Comparison of ENCODE assay signal across 8 cellular contexts in the genomic region with DNA sequence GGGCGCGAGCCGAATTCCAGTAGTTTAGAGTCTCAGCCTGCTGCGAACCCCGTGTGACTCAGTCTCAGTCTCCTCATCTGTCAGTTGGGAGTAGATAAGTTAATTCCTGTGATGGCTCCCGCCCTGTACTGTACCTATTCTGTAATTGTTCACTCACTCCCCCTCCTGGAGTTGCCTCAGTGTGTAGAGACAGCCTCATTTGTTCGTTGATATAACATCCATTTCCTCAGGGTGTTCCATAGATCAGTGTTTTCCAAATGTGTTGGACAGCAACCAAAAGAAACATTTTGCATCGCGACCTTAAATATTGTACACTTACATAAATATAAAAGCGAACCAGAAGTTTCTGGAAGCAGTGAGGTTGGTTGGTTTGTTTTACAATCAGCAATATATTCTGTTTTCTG. TPM values are rescaled to one million over a fixed set of nuclear protein-coding genes. Genes with fewer than 3 reads are reported as not detected.
DNase-seq lines count a peak whose midpoint lies in the region; ATAC-seq and TF ChIP-seq lines count a peak whose summit lies in the region.

No MANE protein-coding gene starts in this region.

- peak overlapping the region; percentile 97 for H3K27ac ChIP-seq in SJSA1

- no peaks in the 10 kb centered on the region for H3K9me3 ChIP-seq in SJSA1 (replicated peaks)

- POLR2A ChIA-PET in activated CD4-positive, alpha-beta T cell treated with anti-CD3 and anti-CD28 coated beads for 36 hours (lab: Charles Lee), result interaction anchor here (1.0 to 1.4 kb wide), 5 partner anchors 13 to 266 kb away, joined by 3 to 10 read pairs (median 4); a partner anchor contains a TSS

- H3K36me3 Mint-ChIP-seq in activated CD4-positive, alpha-beta T cell treated with anti-CD3 and anti-CD28 coated beads for 36 hours (ENCODE audit: low read depth), result peaks cover 35% of the 10 kb centered on the region

- H3K4me1 Mint-ChIP-seq in activated CD4-positive, alpha-beta T cell treated with anti-CD3 and anti-CD28 coated beads for 36 hours, result peaks cover 70% of the 10 kb centered on the region

- peaks cover 30% of the 10 kb centered on the region for H3K36me3 ChIP-seq in SJSA1

- H3K4me1 ChIP-seq in SJSA1 (replicated peaks), result peaks cover 6% of the 10 kb centered on the region

- no peak for DNase-seq in activated CD4-positive, alpha-beta T cell treated with anti-CD3 and anti-CD28 coated beads for 36 hours
- no peak for DNase-seq in activated CD4-positive, alpha-beta T cell treated with anti-CD3 and anti-CD28 coated beads, Interleukin-2, amount 50 U/mL, for 4 hours
- DNase-seq in SJSA1 (ENCODE audit: low read depth in 1 of 2, low spot score in 2 of 2) (no peak), fibroblast of the aortic adventitia (ENCODE audit: low read depth) (peak; percentile 94), retinal pigment epithelial cell (ENCODE audit: low read depth) (peak; percentile 67)
- no peak for DNase-seq in NK-92 treated with Interleukin-12 subunit alpha and Interleukin-12 subunit beta, amount 100 ng/mL, for 24 hours (lab: John Stamatoyannopoulos, UW)

- TF ChIP-seq CTCF in fibroblast of the aortic adventitia (IDR thresholded peaks at IDR 0.05; ENCODE audit: insufficient read depth, low read length) (no peak), retinal pigment epithelial cell (conservative IDR thresholded peaks at IDR 0.05; ENCODE audit: low read depth, low read length) (no peak)

- H3K4me3 ChIP-seq in SJSA1 (peak overlapping the region; percentile 68), fibroblast of the aortic adventitia (ENCODE audit: low read depth, low read length) (peak overlapping the region; percentile 94), retinal pigment epithelial cell (ENCODE audit: low read length) (peak overlapping the region; percentile 92)

- peak overlapping the region; percentile 99 for H3K27ac Mint-ChIP-seq in activated CD4-positive, alpha-beta T cell treated with anti-CD3 and anti-CD28 coated beads for 36 hours

- no peaks in the 10 kb centered on the region for H3K27me3 Mint-ChIP-seq in activated CD4-positive, alpha-beta T cell treated with anti-CD3 and anti-CD28 coated beads for 36 hours

- intact Hi-C loops in activated CD4-positive, alpha-beta T cell treated with anti-CD3 and anti-CD28 coated beads for 36 hours (cut with DNase I, micrococcal nuclease), result loop anchor here (1.0 to 10.0 kb wide), 18 partner anchors 15 to 1784 kb away; a partner anchor contains a TSS

- ATAC-seq in activated CD4-positive, alpha-beta T cell treated with anti-CD3 and anti-CD28 coated beads for 36 hours, result no peak
- ATAC-seq in HG03460 (IDR thresholded peaks at IDR 0.05; ENCODE audit: unreplicated experiment), result no peak
- no peak for ATAC-seq in HG03139 (IDR thresholded peaks at IDR 0.05; ENCODE audit: unreplicated experiment)

- no peaks in the 10 kb centered on the region for H3K9me3 Mint-ChIP-seq in activated CD4-positive, alpha-beta T cell treated with anti-CD3 and anti-CD28 coated beads for 36 hours (ENCODE audit: low read depth)

- H3K27me3 ChIP-seq in SJSA1 (replicated peaks), result no peaks in the 10 kb centered on the region

- CTCF ChIA-PET in activated CD4-positive, alpha-beta T cell treated with anti-CD3 and anti-CD28 coated beads for 36 hours (lab: Charles Lee), result interaction anchor here (0.6 to 1.2 kb wide), 4 partner anchors 15 to 471 kb away, joined by 3 to 6 read pairs (median 3); no protein-coding TSS in a partner anchor

- peak overlapping the region; percentile 90 for H3K4me3 Mint-ChIP-seq in activated CD4-positive, alpha-beta T cell treated with anti-CD3 and anti-CD28 coated beads for 36 hours

RNA-seq across cellular contexts. Expression of a gene that starts 0.7 kb away (rescaled TPM):
- total RNA-seq in activated CD4-positive, alpha-beta T cell treated with anti-CD3 and anti-CD28 coated beads for 36 hours, result 10 to 100 TPM; 31.2 to 33.7 TPM
- total RNA-seq in SJSA1 (2014; rRNA removed; shearing (Covaris generic)), result 10.3 and 13.0 TPM in 2 replicates
- 27.5 and 37.2 TPM in 2 replicates for total RNA-seq in fibroblast of the aortic adventitia (ENCODE audit: low replicate concordance)

RNA-seq across cellular contexts. Expression of a gene that starts 26.1 kb away (rescaled TPM):
- 100 to 1,000 TPM; 102 to 106 TPM for total RNA-seq in activated CD4-positive, alpha-beta T cell treated with anti-CD3 and anti-CD28 coated beads for 36 hours
- 60.5 and 65.9 TPM in 2 replicates for total RNA-seq in SJSA1 (2014; rRNA removed; shearing (Covaris generic))
- 79.0 and 87.4 TPM in 2 replicates for total RNA-seq in fibroblast of the aortic adventitia (ENCODE audit: low replicate concordance)

RNA-seq across cellular contexts. Expression of a gene that starts 26.5 kb away (rescaled TPM):
- 10 to 100 TPM; 47.9 to 65.8 TPM for total RNA-seq in activated CD4-positive, alpha-beta T cell treated with anti-CD3 and anti-CD28 coated beads for 36 hours
- 25.0 and 39.4 TPM in 2 replicates for total RNA-seq in SJSA1 (2014; rRNA removed; shearing (Covaris generic))
- total RNA-seq in fibroblast of the aortic adventitia (ENCODE audit: low replicate concordance), result 54.1 and 180 TPM in 2 replicates

RNA-seq across cellular contexts. Expression of a gene that starts 51.0 kb away (rescaled TPM):
- not detected for total RNA-seq in activated CD4-positive, alpha-beta T cell treated with anti-CD3 and anti-CD28 coated beads for 36 hours
- not detected in 2 replicates for total RNA-seq in SJSA1 (2014; rRNA removed; shearing (Covaris generic))
- total RNA-seq in fibroblast of the aortic adventitia (ENCODE audit: low replicate concordance), result not detected in 2 replicates

Comparison
In these comparisons a context has a peak if more than half of its experiments do, and no peak if none do; other contexts are left out.
1. DNase-seq: peak in fibroblast of the aortic adventitia (single experiment) and retinal pigment epithelial cell (single experiment); none in activated CD4-positive, alpha-beta T cell treated with anti-CD3 and anti-CD28 coated beads for 36 hours (single experiment), activated CD4-positive, alpha-beta T cell treated with anti-CD3 and anti-CD28 coated beads, Interleukin-2, amount 50 U/mL, for 4 hours (0 of 2), SJSA1 (0 of 2) and NK-92 treated with Interleukin-12 subunit alpha and Interleukin-12 subunit beta, amount 100 ng/mL, for 24 hours (single experiment).
2. Peak in every context shown above with its lines, with median percentiles within 50 percentile points of each other: H3K4me3 ChIP-seq.